Comparison of ENCODE assay signal across 8 cellular contexts in genomic region chr10:21535494-21535818, GRCh38. TPM values are rescaled to one million over a fixed set of nuclear protein-coding genes. Genes with fewer than 3 reads are reported as not detected.
DNase-seq lines count a peak whose midpoint lies in the region; ATAC-seq, FAIRE-seq and TF ChIP-seq lines count a peak whose summit lies in the region.

No MANE protein-coding gene starts in this region.

- no peaks in the 10 kb centered on the region for H3K9me2 ChIP-seq in PC-3 (replicated peaks; ENCODE audit: low read length)

- intact Hi-C loops in PC-3 (cut with micrococcal nuclease): no loop called here

- H3K9me3 ChIP-seq in DND-41 (ENCODE audit: insufficient read depth, low read length, severe bottlenecking) (no peaks in the 10 kb centered on the region), PC-3 (ENCODE audit: low read length) (no peaks in the 10 kb centered on the region)

- no peaks in the 10 kb centered on the region for H3F3A ChIP-seq in PC-3 (ENCODE audit: low read length, unreplicated experiment)

- DNase-seq in DND-41: no peak
- DNase-seq in PC-3: peak; percentile 3
- no peak for DNase-seq in epithelial cell of prostate (ENCODE audit: low read depth, low spot score)
- DNase-seq in pons (ENCODE audit: low spot score): peak; percentile 28
- DNase-seq in GM12892 (ENCODE audit: insufficient read length): no peak
- no peak for DNase-seq in COLO829 (ENCODE audit: low spot score)
- DNase-seq in DMS153 treated with DMSO at 0.1 percent for 48 hours (lab: John Stamatoyannopoulos, UW; ENCODE audit: unreplicated experiment): no peak

- peak overlapping the region; percentile 67 for H3K27ac ChIP-seq in DND-41 (ENCODE audit: low read length)
- H3K27ac ChIP-seq in PC-3 (ENCODE audit: low read length): peak overlapping the region; percentile 48
- peak overlapping the region; percentile 88 for H3K27ac ChIP-seq in epithelial cell of prostate

- BruUV-seq in PC-3 (replicated peaks; lab: Mats Ljungman, UMichigan): no TSS peak

- no peak for TF ChIP-seq CTCF in DND-41 (IDR thresholded peaks at IDR 0.05; ENCODE audit: borderline replicate concordance, extremely low read depth, low read length, poor library complexity, severe bottlenecking)
- no peak for TF ChIP-seq CTCF in PC-3 (conservative IDR thresholded peaks at IDR 0.05; ENCODE audit: low read depth, low read length)

- H4K20me1 ChIP-seq in DND-41 (ENCODE audit: insufficient read depth, low read length) (peaks cover 21% of the 10 kb centered on the region), PC-3 (ENCODE audit: low read length) (no peaks in the 10 kb centered on the region)

- POLR2A ChIA-PET in PC-3 (lab: Charles Lee; ENCODE audit: unreplicated experiment): no interaction called here

- H3K4me3 ChIP-seq in DND-41 (ENCODE audit: low read depth in 1 of 2, low read length in 2 of 2): peak overlapping the region in 1 of 2 experiments; percentile 62; a peak in 2 of 4 replicates
- H3K4me3 ChIP-seq in PC-3 (ENCODE audit: low read length): peak overlapping the region; percentile 80

- H3K27me3 ChIP-seq in DND-41 (ENCODE audit: insufficient read depth, low read length, poor library complexity): no peaks in the 10 kb centered on the region
- no peaks in the 10 kb centered on the region for H3K27me3 ChIP-seq in PC-3 (ENCODE audit: low read length)

- no peak overlapping the region for H2AFZ ChIP-seq in DND-41 (ENCODE audit: low read depth, low read length)
- H2AFZ ChIP-seq in PC-3 (ENCODE audit: low read length): peak overlapping the region; percentile 57; the same call in 1 of the 2 replicates

- CTCF ChIA-PET in PC-3 (lab: Charles Lee): no interaction called here

- H3K4me1 ChIP-seq in DND-41 (ENCODE audit: insufficient read depth, low read length): peaks cover 30% of the 10 kb centered on the region
- H3K4me1 ChIP-seq in PC-3 (ENCODE audit: insufficient read depth, low read length): peaks cover 7% of the 10 kb centered on the region; the same call in 1 of the 2 replicates

- peak overlapping the region; percentile 68 for H3K4me2 ChIP-seq in DND-41 (ENCODE audit: insufficient read depth, low read length)
- H3K4me2 ChIP-seq in PC-3 (ENCODE audit: low read length): peak overlapping the region; percentile 88

- H3K79me2 ChIP-seq in DND-41 (ENCODE audit: insufficient read depth, low read length) (peaks cover 52% of the 10 kb centered on the region), PC-3 (ENCODE audit: low read length) (peaks cover 39% of the 10 kb centered on the region)

- H3K36me3 ChIP-seq in DND-41 (ENCODE audit: insufficient read depth, low read length) (peaks cover 52% of the 10 kb centered on the region), PC-3 (ENCODE audit: low read depth, low read length) (peaks cover 7% of the 10 kb centered on the region)

- peak overlapping the region; percentile 61 for H3K9ac ChIP-seq in DND-41 (ENCODE audit: low read depth, low read length)
- peak overlapping the region; percentile 74 for H3K9ac ChIP-seq in PC-3 (ENCODE audit: low read length)

- no peak for FAIRE-seq in GM12892 (lab: Jason Lieb, UNC)

- ATAC-seq in DND-41 (ENCODE audit: insufficient read depth, low read depth) (no peak), PC-3 (no peak), GM21576 (IDR thresholded peaks at IDR 0.05; ENCODE audit: unreplicated experiment) (no peak)

- no peak for TF ChIP-seq POLR2A in GM12892 (IDR thresholded peaks at IDR 0.05; ENCODE audit: low read depth, low read length)

RNA-seq across cellular contexts. Expression of gene MLLT10, which starts 1.4 kb away (rescaled TPM):
- 21.5 and 32.5 TPM in 2 replicates for total RNA-seq in PC-3 (2014; rRNA removed)
- polyA plus RNA-seq in GM12892 (2012; ENCODE audit: missing spikeins): 31.1 TPM

RNA-seq across cellular contexts. Expression of gene SKIDA1, which starts 10.0 kb away (rescaled TPM):
- total RNA-seq in PC-3 (2014; rRNA removed): 0.17 and 0.26 TPM in 2 replicates
- polyA plus RNA-seq in GM12892 (2012; ENCODE audit: missing spikeins): 0.17 TPM

Comparison
In these comparisons a context has a peak if more than half of its experiments do, and no peak if none do; other contexts are left out.
1. DNase-seq: peak in PC-3 (single experiment) and pons (single experiment); none in DND-41 (single experiment), epithelial cell of prostate (single experiment), GM12892 (single experiment), COLO829 (single experiment) and DMS153 treated with DMSO at 0.1 percent for 48 hours (single experiment).
2. Peak in every context shown above with its lines, with median percentiles within 50 percentile points of each other: H3K27ac ChIP-seq.